Comparison of ENCODE assay signal across 15 cellular contexts in the genomic region with DNA sequence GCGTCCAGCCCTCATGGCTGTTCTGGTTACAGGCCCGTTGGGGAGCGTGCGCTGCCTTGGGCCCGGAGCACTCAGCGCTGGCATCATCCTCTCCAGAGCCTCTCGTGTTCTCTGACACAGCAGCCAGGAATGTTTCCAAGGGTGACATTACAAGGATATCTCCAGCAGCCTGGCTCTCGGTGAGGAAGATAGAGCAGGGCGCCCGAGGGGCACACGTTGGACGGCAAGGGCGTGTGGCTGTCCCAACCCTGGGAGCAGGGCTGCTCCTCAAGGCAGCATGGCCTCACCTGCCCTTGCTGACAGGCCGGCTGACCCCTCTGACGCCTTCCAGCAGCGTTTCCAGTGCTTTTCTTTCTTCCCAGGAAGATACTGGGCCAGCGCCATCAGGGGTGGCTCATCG. TPM values are rescaled to one million over a fixed set of nuclear protein-coding genes. Genes with fewer than 3 reads are reported as not detected.
DNase-seq lines count a peak whose midpoint lies in the region; ATAC-seq and TF ChIP-seq lines count a peak whose summit lies in the region.
"Had no signal": no experiment of that assay in that cellular context is flagged by ENCODE, and none has a peak within 500 bp of the region (broad histone marks: within the 10 kb centered on the region; RNA-seq: fewer than 3 reads in every experiment).

No MANE protein-coding gene starts in this region.

- H3K9me3 ChIP-seq in PC-3 (ENCODE audit: low read length) (no peaks in the 10 kb centered on the region), endodermal cell (ENCODE audit: control insufficient read depth, low read length) (no peaks in the 10 kb centered on the region), osteoblast (ENCODE audit: low read depth, low read length) (no peaks in the 10 kb centered on the region)

- H3K9ac ChIP-seq in PC-3 (ENCODE audit: low read length): no peak overlapping the region
- H3K9ac ChIP-seq in endodermal cell (ENCODE audit: extremely low read depth, low read length, poor library complexity, severe bottlenecking): no peak overlapping the region

- H3F3A ChIP-seq in PC-3 (ENCODE audit: low read length, unreplicated experiment): no peaks in the 10 kb centered on the region

- H4K20me1 ChIP-seq in PC-3 (ENCODE audit: low read length) (no peaks in the 10 kb centered on the region), osteoblast (ENCODE audit: insufficient read depth, low read length) (no peaks in the 10 kb centered on the region)

- no peak overlapping the region for H3K4me2 ChIP-seq in PC-3 (ENCODE audit: low read length)
- no peak overlapping the region for H3K4me2 ChIP-seq in osteoblast (ENCODE audit: insufficient read depth, low read length)

- H3K4me3 ChIP-seq in PC-3 (ENCODE audit: low read length): no peak overlapping the region
- no peak overlapping the region for H3K4me3 ChIP-seq in endodermal cell (ENCODE audit: low read length)
- no peak overlapping the region for H3K4me3 ChIP-seq in osteoblast (ENCODE audit: insufficient read depth, low read length)
- H3K4me3 ChIP-seq: SK-N-MC had no signal

- peak; percentile 75 for DNase-seq in Daoy (ENCODE audit: low read depth)
- peak; percentile 59 for DNase-seq in PC-3
- DNase-seq in endodermal cell: peak; percentile 66
- no peak for DNase-seq in nephron progenitor cell
- DNase-seq in osteoblast (ENCODE audit: insufficient read length, low spot score, missing footprints): no peak
- DNase-seq in NCI-H345 (lab: John Stamatoyannopoulos, UW): no peak
- DNase-seq in activated CD4-positive, alpha-beta T cell treated with anti-CD3 and anti-CD28 coated beads, Interleukin-2, amount 50 U/mL, for 48 hours: no peak
- DNase-seq: activated CD4-positive, CD25-positive, alpha-beta regulatory T cell treated with anti-CD3 and anti-CD28 coated beads, Interleukin-2, amount 50 U/mL, for 72 hours; activated T-cell treated with anti-CD3 and anti-CD28 coated beads, Interleukin-2, amount 50 U/mL, for 72 hours; NCI-H1694; NCI-H82 had no signal

- POLR2A ChIA-PET in PC-3 (lab: Charles Lee; ENCODE audit: unreplicated experiment): no interaction called here

- no peaks in the 10 kb centered on the region for H3K9me2 ChIP-seq in PC-3 (replicated peaks; ENCODE audit: low read length)

- BruUV-seq in PC-3 (replicated peaks; lab: Mats Ljungman, UMichigan): no TSS peak

- no peak overlapping the region for H3K27ac Mint-ChIP-seq in endodermal cell
- H3K27ac Mint-ChIP-seq in nephron progenitor cell: no peak overlapping the region
- H3K27ac Mint-ChIP-seq: activated T-cell treated with anti-CD3 and anti-CD28 coated beads, Interleukin-2, amount 50 U/mL, for 72 hours; CD14-positive monocyte had no signal

- H3K27me3 ChIP-seq in PC-3 (ENCODE audit: low read length) (no peaks in the 10 kb centered on the region), endodermal cell (ENCODE audit: control insufficient read depth, insufficient read depth, low read length, poor library complexity, severe bottlenecking) (peaks cover 76% of the 10 kb centered on the region), osteoblast (ENCODE audit: insufficient read depth, low read length) (no peaks in the 10 kb centered on the region)

- 61 to 69% methylated on average over 12 to 18 of the region's 18 CpGs for WGBS in endodermal cell (ENCODE audit: insufficient coverage in 1 of 2, insufficient read length in 1 of 2), 2 experiments

- H3K4me1 ChIP-seq in PC-3 (ENCODE audit: insufficient read depth, low read length) (peaks cover 19% of the 10 kb centered on the region), endodermal cell (ENCODE audit: control insufficient read depth, insufficient read depth, low read length) (no peaks in the 10 kb centered on the region), osteoblast (ENCODE audit: insufficient read depth, low read length) (peaks cover 10% of the 10 kb centered on the region)

- intact Hi-C loops in PC-3 (cut with micrococcal nuclease): loop anchor here (10.0 kb wide), 1 partner anchor 71 kb away; no protein-coding TSS in a partner anchor

- H3K36me3 ChIP-seq in PC-3 (ENCODE audit: low read depth, low read length) (no peaks in the 10 kb centered on the region), endodermal cell (ENCODE audit: control insufficient read depth, insufficient read depth, low read length) (no peaks in the 10 kb centered on the region), osteoblast (ENCODE audit: insufficient read depth, low read length) (no peaks in the 10 kb centered on the region)

- H3K36me3 Mint-ChIP-seq in endodermal cell (ENCODE audit: low read depth) (no peaks in the 10 kb centered on the region), nephron progenitor cell (ENCODE audit: low read depth) (no peaks in the 10 kb centered on the region)
- H3K36me3 Mint-ChIP-seq: CD14-positive monocyte had no signal

- H3K4me1 Mint-ChIP-seq in endodermal cell (peaks cover 4% of the 10 kb centered on the region), nephron progenitor cell (peaks cover 48% of the 10 kb centered on the region)

- TF ChIP-seq CTCF in PC-3 (conservative IDR thresholded peaks at IDR 0.05; ENCODE audit: low read depth, low read length): no peak
- no peak for TF ChIP-seq CTCF in endodermal cell (conservative IDR thresholded peaks at IDR 0.05)
- no peak for TF ChIP-seq CTCF in nephron progenitor cell (IDR thresholded peaks at IDR 0.05)
- TF ChIP-seq CTCF in osteoblast (IDR thresholded peaks at IDR 0.05; ENCODE audit: extremely low read depth, low read depth, low read length): no peak

- peaks cover 87% of the 10 kb centered on the region for H3K27me3 Mint-ChIP-seq in endodermal cell (ENCODE audit: insufficient read depth)
- peaks cover 68% of the 10 kb centered on the region for H3K27me3 Mint-ChIP-seq in nephron progenitor cell (ENCODE audit: low read depth, poor library complexity)

- CTCF ChIA-PET in PC-3 (lab: Charles Lee): no interaction called here

- H3K27ac ChIP-seq in PC-3 (ENCODE audit: low read length) (no peak overlapping the region), endodermal cell (ENCODE audit: low read depth, low read length) (no peak overlapping the region), osteoblast (ENCODE audit: low read depth, low read length) (no peak overlapping the region)
- H3K27ac ChIP-seq: SK-N-MC had no signal

- H3K79me2 ChIP-seq in PC-3 (ENCODE audit: low read length) (no peaks in the 10 kb centered on the region), osteoblast (ENCODE audit: insufficient read depth, low read length) (no peaks in the 10 kb centered on the region)

- H3K9me3 Mint-ChIP-seq in endodermal cell (peaks cover 6% of the 10 kb centered on the region), nephron progenitor cell (peaks cover 18% of the 10 kb centered on the region)
- H3K9me3 Mint-ChIP-seq: activated T-cell treated with anti-CD3 and anti-CD28 coated beads, Interleukin-2, amount 50 U/mL, for 72 hours had no signal

- ATAC-seq in PC-3 (no peak), esophagus mucosa (no peak)
- ATAC-seq: activated T-cell treated with anti-CD3 and anti-CD28 coated beads, Interleukin-2, amount 50 U/mL, for 72 hours; sciatic nerve had no signal

- H2AFZ ChIP-seq in PC-3 (ENCODE audit: low read length) (no peak overlapping the region), osteoblast (ENCODE audit: low read length) (no peak overlapping the region)

- H3K4me3 Mint-ChIP-seq in endodermal cell: no peak overlapping the region
- peak overlapping the region; percentile 47 for H3K4me3 Mint-ChIP-seq in nephron progenitor cell

RNA-seq across cellular contexts. Expression of gene LRCOL1, which starts 14.4 kb away (rescaled TPM):
- not detected in 2 replicates for total RNA-seq in Daoy (2014; rRNA removed; shearing (Covaris generic))
- total RNA-seq in PC-3 (2014; rRNA removed) (not detected in 2 replicates), endodermal cell (not detected), osteoblast (not detected in 2 replicates), esophagus mucosa (0.32 TPM)
- 0.36 TPM for polyA plus RNA-seq in endodermal cell (2013, experiment 1 of 2)
- 0.50 TPM for polyA plus RNA-seq in endodermal cell (2013, experiment 2 of 2)
- total RNA-seq: activated T-cell treated with anti-CD3 and anti-CD28 coated beads, Interleukin-2, amount 50 U/mL, for 72 hours; sciatic nerve had no signal
- polyA plus RNA-seq: CD14-positive monocyte had no signal

RNA-seq across cellular contexts. Expression of gene P2RX2, which starts 22.6 kb away (rescaled TPM):
- not detected in 2 replicates for total RNA-seq in Daoy (2014; rRNA removed; shearing (Covaris generic))
- total RNA-seq in PC-3 (2014; rRNA removed) (not detected in 2 replicates), endodermal cell (1 to 10 TPM in 1 of 2 donors, under 1 TPM in 1; 0.97 to 2.8 TPM), osteoblast (not detected in 2 replicates), esophagus mucosa (not detected)
- polyA plus RNA-seq in endodermal cell (2013, experiment 1 of 2): 0.39 TPM
- polyA plus RNA-seq in endodermal cell (2013, experiment 2 of 2): 0.12 TPM
- total RNA-seq: activated T-cell treated with anti-CD3 and anti-CD28 coated beads, Interleukin-2, amount 50 U/mL, for 72 hours; sciatic nerve had no signal
- polyA plus RNA-seq: CD14-positive monocyte had no signal

Comparison
In these comparisons a context has a peak if more than half of its experiments do, and no peak if none do; other contexts are left out.
1. DNase-seq: peak in Daoy (single experiment), PC-3 (single experiment) and endodermal cell (single experiment); none in nephron progenitor cell (single experiment), osteoblast (single experiment), NCI-H345 (single experiment) and activated CD4-positive, alpha-beta T cell treated with anti-CD3 and anti-CD28 coated beads, Interleukin-2, amount 50 U/mL, for 48 hours (0 of 2).